ENCODE assay signal across 18 cellular contexts in genomic region chr3:148937477-148937876, GRCh38.
"Had no signal": no experiment of that assay in that cellular context is flagged by ENCODE, and none has a peak within 500 bp of the region (broad histone marks: within the 10 kb centered on the region; RNA-seq: fewer than 3 reads in every experiment).

No MANE protein-coding gene starts in this region.

- H3K9me3 Mint-ChIP-seq: activated naive CD8-positive, alpha-beta T cell treated with anti-CD3 and anti-CD28 coated beads, Interleukin-2, amount 10 ng/mL, durations not matched to agents 7 days and 5 days; naive thymus-derived CD8-positive, alpha-beta T cell; T-helper 2 cell treated with Interferon-gamma antibody and Interleukin-4, amounts not matched to agents 5 μg/mL and 100 μg/mL, for 36 hours had no signal

- H3K27me3 ChIP-seq: right atrium auricular region, tibial nerve had no signal

- H3K4me1 ChIP-seq: left ventricle myocardium inferior, right atrium auricular region had no signal

- H3K36me3 ChIP-seq: cardiac muscle cell, left ventricle myocardium inferior, right atrium auricular region, tibial nerve had no signal

- H3K27ac ChIP-seq: cardiac muscle cell, left ventricle myocardium inferior, right atrium auricular region, tibial nerve had no signal

- H3K9me3 ChIP-seq: left ventricle myocardium inferior, right atrium auricular region, tibial nerve had no signal

- H3K27ac Mint-ChIP-seq: activated naive CD8-positive, alpha-beta T cell treated with anti-CD3 and anti-CD28 coated beads, Interleukin-2, amount 10 ng/mL, durations not matched to agents 7 days and 5 days; naive thymus-derived CD8-positive, alpha-beta T cell; progenitor cell of endocrine pancreas; T-helper 2 cell treated with Interferon-gamma antibody and Interleukin-4, amounts not matched to agents 5 μg/mL and 100 μg/mL, for 36 hours had no signal

- H3K36me3 Mint-ChIP-seq: activated naive CD8-positive, alpha-beta T cell treated with anti-CD3 and anti-CD28 coated beads, Interleukin-2, amount 10 ng/mL, durations not matched to agents 7 days and 5 days; naive thymus-derived CD8-positive, alpha-beta T cell had no signal

- H3K4me1 Mint-ChIP-seq: activated naive CD8-positive, alpha-beta T cell treated with anti-CD3 and anti-CD28 coated beads, Interleukin-2, amount 10 ng/mL, durations not matched to agents 7 days and 5 days; naive thymus-derived CD8-positive, alpha-beta T cell had no signal

- DNase-seq: activated CD4-positive, alpha-beta T cell treated with anti-CD3 and anti-CD28 coated beads, Interleukin-2, amount 50 U/mL, for 1 hour; activated naive CD4-positive, alpha-beta T cell; activated naive CD8-positive, alpha-beta T cell treated with anti-CD3 and anti-CD28 coated beads, Interleukin-2, amount 10 ng/mL, durations not matched to agents 7 days and 5 days; anterior cingulate cortex; hypothalamus; left ventricle myocardium inferior; naive thymus-derived CD8-positive, alpha-beta T cell; nucleus accumbens; small intestine; stimulated activated CD4-positive, alpha-beta T cell treated with anti-CD3 and anti-CD28 coated beads, Interleukin-4, amount 100 ng/mL, for 4 hours; stimulated activated CD8-positive, alpha-beta memory T cell treated with anti-CD3 and anti-CD28 coated beads, Interleukin-4, amount 100 ng/mL, for 48 hours; stimulated activated naive CD4-positive, alpha-beta T cell treated with Interleukin-2 at 50 U/mL for 16 hours; substantia nigra had no signal

- H3K4me3 ChIP-seq: cardiac muscle cell, left ventricle myocardium inferior, right atrium auricular region, tibial nerve had no signal

- H3K27me3 Mint-ChIP-seq: progenitor cell of endocrine pancreas had no signal

- H3K4me3 Mint-ChIP-seq: activated naive CD8-positive, alpha-beta T cell treated with anti-CD3 and anti-CD28 coated beads, Interleukin-2, amount 10 ng/mL, durations not matched to agents 7 days and 5 days; naive thymus-derived CD8-positive, alpha-beta T cell; T-helper 2 cell treated with Interferon-gamma antibody and Interleukin-4, amounts not matched to agents 5 μg/mL and 100 μg/mL, for 36 hours had no signal
